Comparison of ENCODE assay signal across 1 cellular context in genomic region chr22:46294784-46295183, GRCh38.
TF ChIP-seq lines count a peak whose summit lies in the region.

No MANE protein-coding gene starts in this region.

TF ChIP-seq in H1, 55 proteins besides CTCF, POLR2A, EP300 and RAD21:
- no peak for TF ChIP-seq SRF (IDR thresholded peaks at IDR 0.05; ENCODE audit: low read depth, low read length)
- TF ChIP-seq EZH2 (IDR thresholded peaks at IDR 0.05; ENCODE audit: low read depth, low read length, severe bottlenecking) = no peak
- no peak for TF ChIP-seq EGR1 (IDR thresholded peaks at IDR 0.05; ENCODE audit: borderline replicate concordance, low read depth, low read length)
- no peak for TF ChIP-seq SAP30 (IDR thresholded peaks at IDR 0.05; ENCODE audit: insufficient read depth, insufficient replicate concordance, low read length)
- no peak for TF ChIP-seq RNF2 (IDR thresholded peaks at IDR 0.05; ENCODE audit: borderline replicate concordance, low read depth, low read length, missing control alignments, poor library complexity, severe bottlenecking)
- TF ChIP-seq CBX8 (IDR thresholded peaks at IDR 0.05; ENCODE audit: borderline replicate concordance, low read depth, low read length) = no peak
- no peak for TF ChIP-seq BRCA1 (IDR thresholded peaks at IDR 0.05; ENCODE audit: low read depth, low read length)
- TF ChIP-seq BACH1 (IDR thresholded peaks at IDR 0.05; ENCODE audit: low read length) = no peak
- no peak for TF ChIP-seq HDAC2 (IDR thresholded peaks at IDR 0.05; ENCODE audit: borderline replicate concordance in 1 of 2, low read depth in 2 of 2, low read length in 2 of 2)
